In the genomic region with DNA sequence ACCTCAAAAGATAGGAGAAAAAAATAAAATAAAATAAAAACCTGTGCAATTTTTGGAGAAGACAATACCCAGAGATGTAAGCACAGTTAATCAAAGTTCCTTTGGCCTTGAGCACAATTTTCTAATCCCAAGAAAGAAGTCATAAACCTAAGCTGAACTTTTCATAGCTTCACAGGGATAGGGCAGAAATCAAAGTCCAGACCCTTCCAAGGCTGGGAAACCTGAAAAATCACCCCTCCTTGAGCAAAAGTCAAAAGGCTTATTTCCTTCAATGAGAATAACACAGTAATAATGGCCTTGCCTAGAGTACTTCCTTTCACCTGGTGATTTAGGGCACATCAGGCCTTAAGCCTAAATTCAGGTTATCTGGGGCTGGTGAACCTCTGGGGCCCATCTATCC, we compare ENCODE assay signal across 18 cellular contexts.
DNase-seq lines count a peak whose midpoint lies in the region; ATAC-seq, FAIRE-seq and TF ChIP-seq lines count a peak whose summit lies in the region.
"Had no signal": no experiment of that assay in that cellular context is flagged by ENCODE, and none has a peak within 500 bp of the region (broad histone marks: within the 10 kb centered on the region; RNA-seq: fewer than 3 reads in every experiment).

No MANE protein-coding gene starts in this region.

- H4K91ac ChIP-seq in IMR-90 (ENCODE audit: insufficient read depth, low read depth, low read length) (no peak overlapping the region), mesenchymal stem cell (ENCODE audit: low read length) (no peak overlapping the region)

- H4K5ac ChIP-seq in IMR-90 (ENCODE audit: low read depth, low read length): no peak overlapping the region

- H2BK15ac ChIP-seq in IMR-90 (ENCODE audit: low read depth, low read length) (no peak overlapping the region), mesenchymal stem cell (ENCODE audit: low read depth, poor library complexity, severe bottlenecking) (no peak overlapping the region)

- POLR2A ChIA-PET in IMR-90 (lab: Charles Lee; ENCODE audit: unreplicated experiment): no interaction called here

- H2BK120ac ChIP-seq in IMR-90 (ENCODE audit: low read depth, low read length) (no peak overlapping the region), mesenchymal stem cell (ENCODE audit: low read depth, low read length) (no peak overlapping the region)

- ATAC-seq in IMR-90 (ENCODE audit: low read depth): no peak
- ATAC-seq in HG03457 (IDR thresholded peaks at IDR 0.05; ENCODE audit: unreplicated experiment): no peak
- ATAC-seq: CD8-positive, alpha-beta T cell; GM12878 had no signal

- H2AFZ ChIP-seq in IMR-90 (replicated peaks; ENCODE audit: low read length, poor library complexity) (no peak overlapping the region), mesenchymal stem cell (ENCODE audit: low read depth, low read length) (no peak overlapping the region)
- H2AFZ ChIP-seq: GM23248 had no signal

- H2BK5ac ChIP-seq in IMR-90 (ENCODE audit: low read depth, low read length, poor library complexity, severe bottlenecking) (no peak overlapping the region), mesenchymal stem cell (ENCODE audit: low read depth, low read length, poor library complexity, severe bottlenecking) (no peak overlapping the region)

- H2AK5ac ChIP-seq in IMR-90 (ENCODE audit: low read depth, low read length) (no peak overlapping the region), mesenchymal stem cell (ENCODE audit: low read length, severe bottlenecking) (peak overlapping the region; percentile 31)

- dilution Hi-C loops in IMR-90 (cut with HindIII; ENCODE audit: low sequenced_read_pairs, unreplicated experiment): no loop called here

- no peak overlapping the region for H2BK12ac ChIP-seq in mesenchymal stem cell (ENCODE audit: low read length in 2 of 2)

- no peak overlapping the region for H3K18ac ChIP-seq in IMR-90 (ENCODE audit: low read depth, low read length)
- no peak overlapping the region for H3K18ac ChIP-seq in mesenchymal stem cell (ENCODE audit: low read depth in 1 of 2, low read length in 2 of 2)

- DNase-seq in IMR-90 (no peak), mesenchymal stem cell (no peak), small intestine (peak; percentile 72), DMS114 treated with DMSO at 0.1 percent for 48 hours (lab: John Stamatoyannopoulos, UW; ENCODE audit: unreplicated experiment) (no peak)
- DNase-seq in activated T-helper 2 cell treated with anti-CD3 and anti-CD28 coated beads, Interferon-gamma antibody, Interleukin-2, Interleukin-4, amounts not matched to agents 10 μg/mL and 5 μg/mL and 100 μg/mL, durations not matched to agents 14 hours and 24 hours and 36 hours (ENCODE audit: low spot score): no peak
- DNase-seq: Caco-2; CD4-positive, CD25-positive, alpha-beta regulatory T cell; CD8-positive, alpha-beta T cell; DMS79; GDM1; HFFc6 had no signal

- CTCF ChIA-PET in IMR-90 (lab: Yijun Ruan, JAX): interaction anchor here (0.6 kb wide), 1 partner anchor 39 kb away, joined by 3 read pairs; no protein-coding TSS in a partner anchor

- H3K36me3 ChIP-seq in IMR-90 (ENCODE audit: control insufficient read depth, insufficient read depth, low read length): no peaks in the 10 kb centered on the region
- H3K36me3 ChIP-seq in mesenchymal stem cell (ENCODE audit: control insufficient read depth in 1 of 2, insufficient read depth in 2 of 2, low read depth in 1 of 2, low read length in 2 of 2): no peaks in the 10 kb centered on the region
- H3K36me3 ChIP-seq in small intestine (ENCODE audit: control insufficient read depth in 2 of 2, insufficient read depth in 2 of 2, low read length in 2 of 2): no peaks in the 10 kb centered on the region
- H3K36me3 ChIP-seq: HAP-1 had no signal

- no peaks in the 10 kb centered on the region for H4K20me1 ChIP-seq in IMR-90 (ENCODE audit: insufficient read depth, low read length)

- H3K36me3 Mint-ChIP-seq in activated T-helper 2 cell treated with anti-CD3 and anti-CD28 coated beads, Interferon-gamma antibody, Interleukin-2, Interleukin-4, amounts not matched to agents 10 μg/mL and 5 μg/mL and 100 μg/mL, durations not matched to agents 14 hours and 24 hours and 36 hours (ENCODE audit: low read depth): no peaks in the 10 kb centered on the region
- H3K36me3 Mint-ChIP-seq: CD4-positive, CD25-positive, alpha-beta regulatory T cell; CD8-positive, alpha-beta T cell had no signal

- no peaks in the 10 kb centered on the region for H3K27me3 Mint-ChIP-seq in activated T-helper 2 cell treated with anti-CD3 and anti-CD28 coated beads, Interferon-gamma antibody, Interleukin-2, Interleukin-4, amounts not matched to agents 10 μg/mL and 5 μg/mL and 100 μg/mL, durations not matched to agents 14 hours and 24 hours and 36 hours (ENCODE audit: low read depth)

- H3K4me1 ChIP-seq in IMR-90 (ENCODE audit: control insufficient read depth, insufficient read depth, low read length) (peaks cover 2% of the 10 kb centered on the region; the same call in 1 of the 2 replicates), mesenchymal stem cell (ENCODE audit: control insufficient read depth, insufficient read depth, low read depth, low read length) (peaks cover 3% of the 10 kb centered on the region), small intestine (ENCODE audit: control insufficient read depth in 2 of 2, insufficient read depth in 1 of 2, low read depth in 1 of 2, low read length in 1 of 2) (peaks cover 0 to 2% of the 10 kb centered on the region in 2 donors)
- H3K4me1 ChIP-seq: Caco-2, HAP-1 had no signal

- H3K56ac ChIP-seq in IMR-90 (ENCODE audit: extremely low read depth, insufficient read depth, low read length): no peak overlapping the region

- no peaks in the 10 kb centered on the region for H3K9me1 ChIP-seq in IMR-90 (ENCODE audit: insufficient read depth, low read length)

- H3K4me1 Mint-ChIP-seq in activated T-helper 2 cell treated with anti-CD3 and anti-CD28 coated beads, Interferon-gamma antibody, Interleukin-2, Interleukin-4, amounts not matched to agents 10 μg/mL and 5 μg/mL and 100 μg/mL, durations not matched to agents 14 hours and 24 hours and 36 hours (ENCODE audit: low read depth): no peaks in the 10 kb centered on the region
- H3K4me1 Mint-ChIP-seq: CD4-positive, CD25-positive, alpha-beta regulatory T cell had no signal

- no peak overlapping the region for H2BK20ac ChIP-seq in IMR-90 (ENCODE audit: low read depth, low read length)

- peaks cover 27% of the 10 kb centered on the region for H3K9me3 Mint-ChIP-seq in activated T-helper 2 cell treated with anti-CD3 and anti-CD28 coated beads, Interferon-gamma antibody, Interleukin-2, Interleukin-4, amounts not matched to agents 10 μg/mL and 5 μg/mL and 100 μg/mL, durations not matched to agents 14 hours and 24 hours and 36 hours

- H3K27ac Mint-ChIP-seq in activated T-helper 2 cell treated with anti-CD3 and anti-CD28 coated beads, Interferon-gamma antibody, Interleukin-2, Interleukin-4, amounts not matched to agents 10 μg/mL and 5 μg/mL and 100 μg/mL, durations not matched to agents 14 hours and 24 hours and 36 hours: no peak overlapping the region
- H3K27ac Mint-ChIP-seq: CD4-positive, CD25-positive, alpha-beta regulatory T cell; CD8-positive, alpha-beta T cell; HFFc6 had no signal

- no peak overlapping the region for H3K23ac ChIP-seq in IMR-90 (ENCODE audit: low read depth, low read length)
- H3K23ac ChIP-seq in mesenchymal stem cell (ENCODE audit: low read length in 2 of 2): no peak overlapping the region

- H3K9me3 ChIP-seq in IMR-90 (ENCODE audit: control insufficient read depth, insufficient read depth, low read length) (no peaks in the 10 kb centered on the region), mesenchymal stem cell (ENCODE audit: control insufficient read depth, low read length) (no peaks in the 10 kb centered on the region), small intestine (ENCODE audit: control insufficient read depth, low read depth) (no peaks in the 10 kb centered on the region)
- H3K9me3 ChIP-seq: Caco-2, HAP-1 had no signal

- no peak overlapping the region for H4K8ac ChIP-seq in IMR-90 (ENCODE audit: low read depth in 2 of 2, low read length in 2 of 2)
- H4K8ac ChIP-seq in mesenchymal stem cell (ENCODE audit: low read length): no peak overlapping the region

- TF ChIP-seq CTCF in IMR-90 (conservative IDR thresholded peaks at IDR 0.05; ENCODE audit: low read depth, low read length): no peak

- H3K27ac ChIP-seq in IMR-90 (ENCODE audit: insufficient read depth, low read length): no peak overlapping the region
- peak overlapping the region; percentile 19 for H3K27ac ChIP-seq in mesenchymal stem cell (ENCODE audit: low read length, poor library complexity, severe bottlenecking)
- peak overlapping the region in 1 of 2 donors; percentile 11 for H3K27ac ChIP-seq in small intestine (ENCODE audit: low read depth in 1 of 2, low read length in 1 of 2)
- H3K27ac ChIP-seq: C4-2B, GM23248 had no signal

- H3K4me2 ChIP-seq in IMR-90 (ENCODE audit: low read depth, low read length) (no peak overlapping the region), mesenchymal stem cell (ENCODE audit: low read length, poor library complexity, severe bottlenecking) (no peak overlapping the region)

- no peak overlapping the region for H3K4me3 ChIP-seq in IMR-90 (ENCODE audit: insufficient read depth, low read depth, low read length)
- H3K4me3 ChIP-seq in mesenchymal stem cell (ENCODE audit: insufficient read depth in 1 of 2, low read depth in 1 of 2, low read length in 2 of 2): no peak overlapping the region
- no peak overlapping the region for H3K4me3 ChIP-seq in small intestine (ENCODE audit: low read depth in 1 of 2, low read length in 2 of 2)
- H3K4me3 ChIP-seq: GM12878, GM23248, HAP-1 had no signal

- peak overlapping the region; percentile 5 for H2AK9ac ChIP-seq in IMR-90 (replicated peaks; ENCODE audit: low read depth, low read length, poor library complexity)

- in situ Hi-C loops in IMR-90 (cut with MboI; ENCODE audit: low sequenced_read_pairs): no loop called here

- H3K4ac ChIP-seq in IMR-90 (ENCODE audit: low read depth, low read length): no peak overlapping the region
- H3K4ac ChIP-seq in mesenchymal stem cell (ENCODE audit: low read depth in 1 of 2, low read length in 2 of 2): no peak overlapping the region

- peaks cover 1% of the 10 kb centered on the region; the same call in 1 of the 2 replicates for H3K27me3 ChIP-seq in IMR-90 (ENCODE audit: control insufficient read depth, insufficient read depth, low read length)
- no peaks in the 10 kb centered on the region for H3K27me3 ChIP-seq in mesenchymal stem cell (ENCODE audit: control insufficient read depth in 1 of 2, insufficient read depth in 1 of 2, low read length in 2 of 2)
- H3K27me3 ChIP-seq in small intestine (ENCODE audit: control insufficient read depth in 2 of 2, insufficient read depth in 2 of 2, low read length in 2 of 2): no peaks in the 10 kb centered on the region

- no peak for TF ChIP-seq RAD21 in IMR-90 (IDR thresholded peaks at IDR 0.05; ENCODE audit: low read length)

- no peak overlapping the region for H3K14ac ChIP-seq in IMR-90 (replicated peaks; ENCODE audit: low read depth, low read length)
- H3K14ac ChIP-seq in mesenchymal stem cell (ENCODE audit: low read length in 2 of 2): no peak overlapping the region

- FAIRE-seq in small intestine (lab: Jason Lieb, UNC): no peak
- FAIRE-seq: GM12878, GM19239, H54 had no signal

- TF ChIP-seq POLR2A in IMR-90 (IDR thresholded peaks at IDR 0.05; ENCODE audit: low read depth, low read length): no peak

- no peak overlapping the region for H3K4me3 Mint-ChIP-seq in activated T-helper 2 cell treated with anti-CD3 and anti-CD28 coated beads, Interferon-gamma antibody, Interleukin-2, Interleukin-4, amounts not matched to agents 10 μg/mL and 5 μg/mL and 100 μg/mL, durations not matched to agents 14 hours and 24 hours and 36 hours (ENCODE audit: low read depth)
- H3K4me3 Mint-ChIP-seq: CD4-positive, CD25-positive, alpha-beta regulatory T cell; CD8-positive, alpha-beta T cell; HFFc6 had no signal

- H3K79me1 ChIP-seq in IMR-90 (ENCODE audit: low read depth in 1 of 2, low read length in 2 of 2) (no peaks in the 10 kb centered on the region), mesenchymal stem cell (replicated peaks; ENCODE audit: low read length, poor library complexity, severe bottlenecking) (no peaks in the 10 kb centered on the region)

- H3K9ac ChIP-seq in IMR-90 (ENCODE audit: low read depth, low read length) (no peak overlapping the region), mesenchymal stem cell (ENCODE audit: low read length) (no peak overlapping the region)
- H3K9ac ChIP-seq: GM23248 had no signal

- intact Hi-C loops in IMR-90 (cut with micrococcal nuclease): no loop called here
- intact Hi-C loops in activated T-helper 2 cell treated with anti-CD3 and anti-CD28 coated beads, Interferon-gamma antibody, Interleukin-2, Interleukin-4, amounts not matched to agents 10 μg/mL and 5 μg/mL and 100 μg/mL, durations not matched to agents 14 hours and 24 hours and 36 hours (cut with micrococcal nuclease): no loop called here

- no TSS peak for BruUV-seq in IMR-90 (replicated peaks; lab: Mats Ljungman, UMichigan)
